Comparison of ENCODE assay signal across 19 cellular contexts in genomic region chr17:34858941-34859562, GRCh38.
DNase-seq lines count a peak whose midpoint lies in the region; ATAC-seq, FAIRE-seq and TF ChIP-seq lines count a peak whose summit lies in the region.
"Had no signal": no experiment of that assay in that cellular context is flagged by ENCODE, and none has a peak within 500 bp of the region (broad histone marks: within the 10 kb centered on the region; RNA-seq: fewer than 3 reads in every experiment).

No MANE protein-coding gene starts in this region.

- H3K27ac Mint-ChIP-seq in activated CD8-positive, alpha-beta T cell treated with anti-CD3 and anti-CD28 coated beads, Interleukin-2, amount 10 ng/mL, durations not matched to agents 7 days and 5 days, result no peak overlapping the region
- no peak overlapping the region for H3K27ac Mint-ChIP-seq in chondrocyte (ENCODE audit: unreplicated experiment)
- H3K27ac Mint-ChIP-seq: B cell; naive thymus-derived CD4-positive, alpha-beta T cell; T-helper 1 cell treated with Interleukin-12 subunit alpha and Interleukin-12 subunit beta and Interleukin-4 antibody, amounts not matched to agents 30 μg/mL and 1 μg/mL, for 36 hours had no signal

- no peaks in the 10 kb centered on the region for H3K27me3 ChIP-seq in osteoblast (ENCODE audit: insufficient read depth, low read length)
- H3K27me3 ChIP-seq: adrenal gland, gastrocnemius medialis, pancreas had no signal

- H3K36me3 Mint-ChIP-seq in activated CD8-positive, alpha-beta T cell treated with anti-CD3 and anti-CD28 coated beads, Interleukin-2, amount 10 ng/mL, durations not matched to agents 7 days and 5 days (ENCODE audit: low read depth), result no peaks in the 10 kb centered on the region
- H3K36me3 Mint-ChIP-seq in chondrocyte (ENCODE audit: low read depth), result no peaks in the 10 kb centered on the region
- H3K36me3 Mint-ChIP-seq: naive thymus-derived CD4-positive, alpha-beta T cell had no signal

- TF ChIP-seq CTCF in A549 (IDR thresholded peaks at IDR 0.05) (no peak), chondrocyte (IDR thresholded peaks at IDR 0.05) (no peak), osteoblast (IDR thresholded peaks at IDR 0.05; ENCODE audit: extremely low read depth, low read depth, low read length) (no peak)

- H3K4me1 Mint-ChIP-seq in activated CD8-positive, alpha-beta T cell treated with anti-CD3 and anti-CD28 coated beads, Interleukin-2, amount 10 ng/mL, durations not matched to agents 7 days and 5 days (ENCODE audit: low read depth), result peaks cover 7% of the 10 kb centered on the region
- H3K4me1 Mint-ChIP-seq in chondrocyte (ENCODE audit: low read depth), result no peaks in the 10 kb centered on the region
- H3K4me1 Mint-ChIP-seq: B cell had no signal

- WGBS in A549 (ENCODE audit: missing lambda C conversion rate), result 5% methylated on average over 6 of the region's 6 CpGs

- no peaks in the 10 kb centered on the region for H3K9me3 ChIP-seq in A549
- no peaks in the 10 kb centered on the region for H3K9me3 ChIP-seq in osteoblast (ENCODE audit: low read depth, low read length)
- H3K9me3 ChIP-seq: adrenal gland, gastrocnemius medialis, pancreas had no signal

- TF ChIP-seq EP300 in A549 (IDR thresholded peaks at IDR 0.05), result no peak

- no peaks in the 10 kb centered on the region for H3K4me1 ChIP-seq in A549
- H3K4me1 ChIP-seq in osteoblast (ENCODE audit: insufficient read depth, low read length), result no peaks in the 10 kb centered on the region
- H3K4me1 ChIP-seq: adrenal gland, gastrocnemius medialis, pancreas had no signal

- FAIRE-seq in A549 (lab: Jason Lieb, UNC), result no peak
- FAIRE-seq: bronchial epithelial cell, HTR-8/SVneo, pancreas had no signal

- no peaks in the 10 kb centered on the region for H3K79me2 ChIP-seq in osteoblast (ENCODE audit: insufficient read depth, low read length)

- TF ChIP-seq POLR2A in A549 (IDR thresholded peaks at IDR 0.05; ENCODE audit: low read length), result no peak
- no peak for TF ChIP-seq POLR2A in GM18505 (IDR thresholded peaks at IDR 0.05; ENCODE audit: borderline replicate concordance, extremely low read depth, insufficient read depth, insufficient read length)

- TF ChIP-seq RAD21 in A549 (conservative IDR thresholded peaks at IDR 0.05 in 1 of 2, IDR thresholded peaks at IDR 0.05 in 1 of 2), result no peak

- no peaks in the 10 kb centered on the region for H3K9me3 Mint-ChIP-seq in activated CD8-positive, alpha-beta T cell treated with anti-CD3 and anti-CD28 coated beads, Interleukin-2, amount 10 ng/mL, durations not matched to agents 7 days and 5 days (ENCODE audit: insufficient read depth)
- H3K9me3 Mint-ChIP-seq in chondrocyte (ENCODE audit: low read depth), result no peaks in the 10 kb centered on the region
- H3K9me3 Mint-ChIP-seq: naive thymus-derived CD4-positive, alpha-beta T cell; T-helper 1 cell treated with Interleukin-12 subunit alpha and Interleukin-12 subunit beta and Interleukin-4 antibody, amounts not matched to agents 30 μg/mL and 1 μg/mL, for 36 hours had no signal

- DNase-seq in A172 (ENCODE audit: low spot score) (peak; percentile 12), A549 (ENCODE audit: low read depth in 1 of 2, low spot score in 1 of 2) (no peak), NCI-H1694 (lab: John Stamatoyannopoulos, UW) (peak; percentile 63), chondrocyte (ENCODE audit: low spot score) (no peak), osteoblast (ENCODE audit: insufficient read length, low spot score, missing footprints) (no peak)
- DNase-seq in activated CD8-positive, alpha-beta T cell treated with anti-CD3 and anti-CD28 coated beads, Interleukin-2, amount 10 ng/mL, durations not matched to agents 7 days and 5 days, result no peak
- DNase-seq: activated CD4-positive, CD25-positive, alpha-beta regulatory T cell treated with anti-CD3 and anti-CD28 coated beads, Interleukin-2, amount 50 U/mL, for 72 hours; adrenal gland; erythroblast; gastrocnemius medialis; kidney glomerular epithelial cell; naive thymus-derived CD4-positive, alpha-beta T cell; pancreas; SIG-M5 had no signal

- CTCF ChIA-PET in A549 (lab: Yijun Ruan, JAX), result no interaction called here
- CTCF ChIA-PET in activated CD8-positive, alpha-beta T cell treated with anti-CD3 and anti-CD28 coated beads, Interleukin-2, amount 10 ng/mL, durations not matched to agents 7 days and 5 days (lab: Charles Lee), result no interaction called here

- H3K4me3 ChIP-seq in A549, result no peak overlapping the region
- no peak overlapping the region for H3K4me3 ChIP-seq in osteoblast (ENCODE audit: insufficient read depth, low read length)
- H3K4me3 ChIP-seq: adrenal gland, gastrocnemius medialis, pancreas had no signal

- H3K4me2 ChIP-seq in A549 (no peak overlapping the region), osteoblast (ENCODE audit: insufficient read depth, low read length) (no peak overlapping the region)

- POLR2A ChIA-PET in A549 (lab: Yijun Ruan, JAX), result no interaction called here
- POLR2A ChIA-PET in activated CD8-positive, alpha-beta T cell treated with anti-CD3 and anti-CD28 coated beads, Interleukin-2, amount 10 ng/mL, durations not matched to agents 7 days and 5 days (lab: Charles Lee), result no interaction called here

- no peaks in the 10 kb centered on the region for H3K36me3 ChIP-seq in osteoblast (ENCODE audit: insufficient read depth, low read length)
- H3K36me3 ChIP-seq: adrenal gland, gastrocnemius medialis, pancreas had no signal

- H3K27ac ChIP-seq in A549, result no peak overlapping the region
- no peak overlapping the region for H3K27ac ChIP-seq in osteoblast (ENCODE audit: low read depth, low read length)
- H3K27ac ChIP-seq: adrenal gland, gastrocnemius medialis, pancreas had no signal

- no peak overlapping the region for H2AFZ ChIP-seq in osteoblast (ENCODE audit: low read length)

- H4K20me1 ChIP-seq in osteoblast (ENCODE audit: insufficient read depth, low read length), result no peaks in the 10 kb centered on the region

- peak; percentile 17 to 25; a peak in 3 of 6 replicates for ATAC-seq in A549
- ATAC-seq in activated CD8-positive, alpha-beta T cell treated with anti-CD3 and anti-CD28 coated beads, Interleukin-2, amount 10 ng/mL, durations not matched to agents 7 days and 5 days, result peak; percentile 19
- ATAC-seq in GM18505 (IDR thresholded peaks at IDR 0.05; ENCODE audit: unreplicated experiment), result no peak
- ATAC-seq: gastrocnemius medialis; naive thymus-derived CD4-positive, alpha-beta T cell; pancreas had no signal

- no peak overlapping the region for H3K4me3 Mint-ChIP-seq in activated CD8-positive, alpha-beta T cell treated with anti-CD3 and anti-CD28 coated beads, Interleukin-2, amount 10 ng/mL, durations not matched to agents 7 days and 5 days
- no peak overlapping the region for H3K4me3 Mint-ChIP-seq in chondrocyte (ENCODE audit: unreplicated experiment)
- H3K4me3 Mint-ChIP-seq: B cell; naive thymus-derived CD4-positive, alpha-beta T cell; T-helper 1 cell treated with Interleukin-12 subunit alpha and Interleukin-12 subunit beta and Interleukin-4 antibody, amounts not matched to agents 30 μg/mL and 1 μg/mL, for 36 hours had no signal

- peaks cover 8% of the 10 kb centered on the region for H3K27me3 Mint-ChIP-seq in activated CD8-positive, alpha-beta T cell treated with anti-CD3 and anti-CD28 coated beads, Interleukin-2, amount 10 ng/mL, durations not matched to agents 7 days and 5 days (ENCODE audit: low read depth)
- H3K27me3 Mint-ChIP-seq in chondrocyte (ENCODE audit: low read depth), result peaks cover 4% of the 10 kb centered on the region

TF ChIP-seq in A549, 52 proteins besides CTCF, POLR2A, EP300 and RAD21:
- no peak for TF ChIP-seq HOXA7 (CRISPR knock-in tag; IDR thresholded peaks at IDR 0.05)
- TF ChIP-seq RNF2 (IDR thresholded peaks at IDR 0.05; ENCODE audit: borderline replicate concordance, low read depth), result no peak
- no peak for TF ChIP-seq ZSCAN20 (CRISPR knock-in tag; IDR thresholded peaks at IDR 0.05)

Comparison
In these comparisons a context has a peak if more than half of its experiments do, and no peak if none do; other contexts are left out.
1. DNase-seq: peak in A172 (single experiment) and NCI-H1694 (single experiment); none in A549 (0 of 2), activated CD8-positive, alpha-beta T cell treated with anti-CD3 and anti-CD28 coated beads, Interleukin-2, amount 10 ng/mL, durations not matched to agents 7 days and 5 days (single experiment), chondrocyte (single experiment) and osteoblast (single experiment).